In the genomic region with DNA sequence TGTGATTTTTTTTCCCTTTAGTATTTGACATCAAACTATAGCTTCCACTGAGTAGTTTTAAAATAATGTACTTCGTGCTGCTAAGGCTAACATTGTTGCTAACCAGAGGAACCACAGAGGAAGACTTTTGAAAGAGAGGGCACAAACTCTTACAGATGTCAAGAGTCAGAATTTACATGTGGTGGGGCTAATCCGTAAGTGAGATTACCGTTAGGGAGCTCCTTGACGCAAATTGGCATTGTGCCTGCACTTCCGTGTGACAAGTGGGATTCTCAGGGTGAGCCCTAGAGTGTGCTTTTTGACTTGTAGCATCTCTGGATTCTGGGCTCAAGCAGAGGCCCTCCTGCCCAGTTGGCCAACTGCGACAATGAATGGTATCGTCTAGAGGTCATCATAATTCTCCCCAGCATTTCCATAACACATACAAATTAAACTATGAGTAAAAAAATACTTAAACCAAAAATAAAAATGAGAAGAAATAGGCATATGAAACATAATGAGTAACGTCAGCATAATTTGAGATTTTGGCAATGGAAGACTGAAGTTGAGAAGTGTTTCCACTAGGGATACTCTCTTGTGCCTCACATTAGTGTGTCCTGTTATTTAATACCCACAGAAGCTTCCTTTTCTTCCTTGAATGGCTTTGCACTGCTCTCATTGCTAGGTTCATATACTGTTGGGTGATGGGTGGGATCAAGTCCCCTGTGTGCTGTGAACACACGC, we compare ENCODE assay signal across 20 cellular contexts.
A peak's percentile ranks its signal among the peaks of the same experiment; 100 is the strongest.
DNase-seq lines count a peak whose midpoint lies in the region; ATAC-seq and TF ChIP-seq lines count a peak whose summit lies in the region.
"Had no signal": no experiment of that assay in that cellular context is flagged by ENCODE, and none has a peak within 500 bp of the region (broad histone marks: within the 10 kb centered on the region; RNA-seq: fewer than 3 reads in every experiment).

No MANE protein-coding gene starts in this region.

- peak; percentile 16 to 25 for DNase-seq in stimulated activated CD4-positive, alpha-beta T cell treated with anti-CD3 and anti-CD28 coated beads, Interleukin-15, amount 100 ng/mL, for 48 hours (ENCODE audit: low read depth in 2 of 2)
- no peak for DNase-seq in stimulated activated CD4-positive, alpha-beta T cell treated with anti-CD3 and anti-CD28 coated beads, Interleukin-4, amount 100 ng/mL, for 24 hours
- DNase-seq in activated CD8-positive, alpha-beta T cell treated with anti-CD3 and anti-CD28 coated beads for 36 hours: peak; percentile 78
- DNase-seq in central memory CD4-positive, alpha-beta T cell: peak; percentile 17
- DNase-seq in stimulated activated naive CD8-positive, alpha-beta T cell treated with anti-CD3 and anti-CD28 coated beads, Interleukin-15, amount 100 ng/mL, for 72 hours: peak; percentile 49 to 81
- DNase-seq in amniotic stem cell (lab: John Stamatoyannopoulos, UW): no peak
- no peak for DNase-seq in GM19240 (ENCODE audit: insufficient read length, low spot score)
- DNase-seq: activated CD4-positive, CD25-positive, alpha-beta regulatory T cell; AML-193; amygdala; Caco-2; dorsolateral prefrontal cortex; EL; KG1; NCI-H1930; T-helper 9 cell had no signal

- no peaks in the 10 kb centered on the region for H3K27me3 Mint-ChIP-seq in activated CD8-positive, alpha-beta T cell treated with anti-CD3 and anti-CD28 coated beads for 36 hours
- H3K27me3 Mint-ChIP-seq in stimulated activated naive CD8-positive, alpha-beta T cell treated with anti-CD3 and anti-CD28 coated beads, Interleukin-15, amount 100 ng/mL, for 72 hours: no peaks in the 10 kb centered on the region
- H3K27me3 Mint-ChIP-seq: stimulated activated memory B cell treated with anti-CD40 and anti-IgM and Interleukin-4, amounts not matched to agents 10 μg/mL and 1 μg/mL and 100 μg/mL, for 72 hours; type B pancreatic cell had no signal

- no peak for TF ChIP-seq CTCF in activated CD8-positive, alpha-beta T cell treated with anti-CD3 and anti-CD28 coated beads for 36 hours (IDR thresholded peaks at IDR 0.05)

- CTCF ChIA-PET in activated CD8-positive, alpha-beta T cell treated with anti-CD3 and anti-CD28 coated beads for 36 hours (lab: Charles Lee): interaction anchor here (1.0 to 1.1 kb wide), 2 partner anchors 9 to 18 kb away, joined by 3 read pairs; no protein-coding TSS in a partner anchor

- H3K9me3 Mint-ChIP-seq in activated CD8-positive, alpha-beta T cell treated with anti-CD3 and anti-CD28 coated beads for 36 hours: no peaks in the 10 kb centered on the region
- H3K9me3 Mint-ChIP-seq in stimulated activated naive CD8-positive, alpha-beta T cell treated with anti-CD3 and anti-CD28 coated beads, Interleukin-15, amount 100 ng/mL, for 72 hours: no peaks in the 10 kb centered on the region
- H3K9me3 Mint-ChIP-seq: activated T-helper 1 cell treated with anti-CD3 and anti-CD28 coated beads, Interleukin-12 subunit alpha, Interleukin-12 subunit beta, Interleukin-2, Interleukin-4 antibody, amounts not matched to agents 30 ng/mL and 10 ng/mL and 1 ng/mL, durations not matched to agents 14 hours and 24 hours and 36 hours; stimulated activated memory B cell treated with anti-CD40 and anti-IgM and Interleukin-4, amounts not matched to agents 10 μg/mL and 1 μg/mL and 100 μg/mL, for 72 hours; type B pancreatic cell had no signal

- POLR2A ChIA-PET in activated CD8-positive, alpha-beta T cell treated with anti-CD3 and anti-CD28 coated beads for 36 hours (lab: Charles Lee): interaction anchor here (0.6 to 1.1 kb wide), 2 partner anchors 10 to 164 kb away, joined by 3 to 5 read pairs; a partner anchor contains a TSS

- peak; percentile 59 for ATAC-seq in activated CD8-positive, alpha-beta T cell treated with anti-CD3 and anti-CD28 coated beads for 36 hours
- peak; percentile 84 for ATAC-seq in stimulated activated naive CD8-positive, alpha-beta T cell treated with anti-CD3 and anti-CD28 coated beads, Interleukin-15, amount 100 ng/mL, for 72 hours
- ATAC-seq: SK-N-SH treated with all-trans-retinoic acid at 6 μM for 48 hours had no signal

- H3K4me1 Mint-ChIP-seq in activated CD8-positive, alpha-beta T cell treated with anti-CD3 and anti-CD28 coated beads for 36 hours (ENCODE audit: low read depth): peaks cover 44% of the 10 kb centered on the region
- H3K4me1 Mint-ChIP-seq in stimulated activated naive CD8-positive, alpha-beta T cell treated with anti-CD3 and anti-CD28 coated beads, Interleukin-15, amount 100 ng/mL, for 72 hours: peaks cover 56% of the 10 kb centered on the region
- H3K4me1 Mint-ChIP-seq: stimulated activated memory B cell treated with anti-CD40 and anti-IgM and Interleukin-4, amounts not matched to agents 10 μg/mL and 1 μg/mL and 100 μg/mL, for 72 hours had no signal

- intact Hi-C loops in activated CD8-positive, alpha-beta T cell treated with anti-CD3 and anti-CD28 coated beads for 36 hours (cut with micrococcal nuclease): no loop called here

- H3K4me3 Mint-ChIP-seq in activated CD8-positive, alpha-beta T cell treated with anti-CD3 and anti-CD28 coated beads for 36 hours: no peak overlapping the region
- H3K4me3 Mint-ChIP-seq in stimulated activated naive CD8-positive, alpha-beta T cell treated with anti-CD3 and anti-CD28 coated beads, Interleukin-15, amount 100 ng/mL, for 72 hours: peak overlapping the region; percentile 24 to 55
- H3K4me3 Mint-ChIP-seq: activated T-helper 1 cell treated with anti-CD3 and anti-CD28 coated beads, Interleukin-12 subunit alpha, Interleukin-12 subunit beta, Interleukin-2, Interleukin-4 antibody, amounts not matched to agents 30 ng/mL and 10 ng/mL and 1 ng/mL, durations not matched to agents 14 hours and 24 hours and 36 hours; stimulated activated memory B cell treated with anti-CD40 and anti-IgM and Interleukin-4, amounts not matched to agents 10 μg/mL and 1 μg/mL and 100 μg/mL, for 72 hours; type B pancreatic cell had no signal

- peak overlapping the region; percentile 65 for H3K27ac Mint-ChIP-seq in activated CD8-positive, alpha-beta T cell treated with anti-CD3 and anti-CD28 coated beads for 36 hours
- H3K27ac Mint-ChIP-seq in stimulated activated naive CD8-positive, alpha-beta T cell treated with anti-CD3 and anti-CD28 coated beads, Interleukin-15, amount 100 ng/mL, for 72 hours: peak overlapping the region in 1 of 2 donors; percentile 95
- H3K27ac Mint-ChIP-seq: activated T-helper 1 cell treated with anti-CD3 and anti-CD28 coated beads, Interleukin-12 subunit alpha, Interleukin-12 subunit beta, Interleukin-2, Interleukin-4 antibody, amounts not matched to agents 30 ng/mL and 10 ng/mL and 1 ng/mL, durations not matched to agents 14 hours and 24 hours and 36 hours; stimulated activated memory B cell treated with anti-CD40 and anti-IgM and Interleukin-4, amounts not matched to agents 10 μg/mL and 1 μg/mL and 100 μg/mL, for 72 hours; type B pancreatic cell had no signal

- no peaks in the 10 kb centered on the region for H3K36me3 Mint-ChIP-seq in activated CD8-positive, alpha-beta T cell treated with anti-CD3 and anti-CD28 coated beads for 36 hours (ENCODE audit: low read depth)
- H3K36me3 Mint-ChIP-seq: stimulated activated memory B cell treated with anti-CD40 and anti-IgM and Interleukin-4, amounts not matched to agents 10 μg/mL and 1 μg/mL and 100 μg/mL, for 72 hours had no signal

Comparison
In these comparisons a context has a peak if more than half of its experiments do, and no peak if none do; other contexts are left out.
1. DNase-seq: peak in stimulated activated CD4-positive, alpha-beta T cell treated with anti-CD3 and anti-CD28 coated beads, Interleukin-15, amount 100 ng/mL, for 48 hours (2 of 2), activated CD8-positive, alpha-beta T cell treated with anti-CD3 and anti-CD28 coated beads for 36 hours (single experiment), central memory CD4-positive, alpha-beta T cell (single experiment) and stimulated activated naive CD8-positive, alpha-beta T cell treated with anti-CD3 and anti-CD28 coated beads, Interleukin-15, amount 100 ng/mL, for 72 hours (2 of 2); none in stimulated activated CD4-positive, alpha-beta T cell treated with anti-CD3 and anti-CD28 coated beads, Interleukin-4, amount 100 ng/mL, for 24 hours (single experiment), amniotic stem cell (single experiment) and GM19240 (single experiment).